8 cellular contexts compared by ENCODE assay signal in the genomic region with DNA sequence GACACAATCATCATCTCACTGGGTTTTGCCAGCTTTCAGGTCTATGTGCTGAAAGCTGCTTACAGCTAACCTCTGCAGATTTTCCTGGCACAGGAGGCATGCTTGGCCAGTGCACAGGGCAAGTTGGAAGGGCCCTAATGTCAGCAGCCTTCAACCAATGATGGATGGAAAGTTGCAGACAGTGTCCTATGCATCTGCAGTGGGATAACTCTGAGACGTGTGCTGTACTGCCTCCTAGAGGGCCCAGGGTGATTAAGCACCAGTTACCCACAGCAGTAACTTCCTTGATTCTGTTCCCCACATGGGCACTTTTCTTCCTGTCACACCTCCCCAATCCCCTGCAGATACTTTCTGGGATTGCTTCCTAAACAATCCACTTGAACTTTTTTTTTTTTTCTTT. TPM values are rescaled to one million over a fixed set of nuclear protein-coding genes. Genes with fewer than 3 reads are reported as not detected.
A peak's percentile ranks its signal among the peaks of the same experiment; 100 is the strongest.
DNase-seq lines count a peak whose midpoint lies in the region; ATAC-seq, FAIRE-seq and TF ChIP-seq lines count a peak whose summit lies in the region.

No MANE protein-coding gene starts in this region.

- CTCF ChIA-PET in activated CD4-positive, alpha-beta memory T cell treated with anti-CD3 and anti-CD28 coated beads, Interleukin-2, amount 10 ng/mL, durations not matched to agents 7 days and 5 days (lab: Charles Lee) = no interaction called here

- H3K4me3 ChIP-seq in right cardiac atrium (ENCODE audit: low read length) (no peak overlapping the region), heart left ventricle (no peak overlapping the region), mesendoderm (ENCODE audit: low read length) (no peak overlapping the region)

- H2BK15ac ChIP-seq in mesendoderm (replicated peaks; ENCODE audit: low read depth) = no peak overlapping the region

- no peak overlapping the region for H3K4ac ChIP-seq in mesendoderm (ENCODE audit: low read depth, low read length)

- no peaks in the 10 kb centered on the region for H3K27me3 ChIP-seq in right cardiac atrium (ENCODE audit: control insufficient read depth, insufficient read depth)
- H3K27me3 ChIP-seq in heart left ventricle = no peaks in the 10 kb centered on the region
- no peaks in the 10 kb centered on the region for H3K27me3 ChIP-seq in mesendoderm (ENCODE audit: insufficient read depth, low read length, poor library complexity)

- H4K8ac ChIP-seq in mesendoderm (ENCODE audit: low read depth, low read length) = no peak overlapping the region

- H3K4me1 Mint-ChIP-seq in activated CD4-positive, alpha-beta memory T cell treated with anti-CD3 and anti-CD28 coated beads, Interleukin-2, amount 10 ng/mL, durations not matched to agents 7 days and 5 days = no peaks in the 10 kb centered on the region

- H3K23ac ChIP-seq in mesendoderm (ENCODE audit: low read length) = no peak overlapping the region

- ATAC-seq in right cardiac atrium (peak; percentile 43 to 49), heart left ventricle (no peak), HG03469 (IDR thresholded peaks at IDR 0.05; ENCODE audit: unreplicated experiment) (peak; percentile 48)

- no peak overlapping the region for H2BK5ac ChIP-seq in mesendoderm (ENCODE audit: low read length)

- no peak overlapping the region for H3K4me3 Mint-ChIP-seq in activated CD4-positive, alpha-beta memory T cell treated with anti-CD3 and anti-CD28 coated beads, Interleukin-2, amount 10 ng/mL, durations not matched to agents 7 days and 5 days

- no peak overlapping the region for H2BK120ac ChIP-seq in mesendoderm (ENCODE audit: low read depth, low read length)

- H3K4me1 ChIP-seq in right cardiac atrium (ENCODE audit: control insufficient read depth, insufficient read depth, low read length) (no peaks in the 10 kb centered on the region), heart left ventricle (no peaks in the 10 kb centered on the region), mesendoderm (ENCODE audit: control insufficient read depth, low read depth, low read length) (no peaks in the 10 kb centered on the region)

- H3K9me3 Mint-ChIP-seq in activated CD4-positive, alpha-beta memory T cell treated with anti-CD3 and anti-CD28 coated beads, Interleukin-2, amount 10 ng/mL, durations not matched to agents 7 days and 5 days = no peaks in the 10 kb centered on the region

- H3K27ac ChIP-seq in right cardiac atrium (ENCODE audit: low read length) = no peak overlapping the region
- H3K27ac ChIP-seq in heart left ventricle = no peak overlapping the region
- no peak overlapping the region for H3K27ac ChIP-seq in mesendoderm (ENCODE audit: low read depth, low read length)

- no peak overlapping the region for H2AK5ac ChIP-seq in mesendoderm (ENCODE audit: low read length)

- H4K5ac ChIP-seq in mesendoderm (ENCODE audit: low read length) = no peak overlapping the region

- H3K36me3 Mint-ChIP-seq in activated CD4-positive, alpha-beta memory T cell treated with anti-CD3 and anti-CD28 coated beads, Interleukin-2, amount 10 ng/mL, durations not matched to agents 7 days and 5 days (ENCODE audit: low read depth) = no peaks in the 10 kb centered on the region

- peaks cover 2% of the 10 kb centered on the region for H3K27me3 Mint-ChIP-seq in activated CD4-positive, alpha-beta memory T cell treated with anti-CD3 and anti-CD28 coated beads, Interleukin-2, amount 10 ng/mL, durations not matched to agents 7 days and 5 days

- POLR2A ChIA-PET in activated CD4-positive, alpha-beta memory T cell treated with anti-CD3 and anti-CD28 coated beads, Interleukin-2, amount 10 ng/mL, durations not matched to agents 7 days and 5 days (lab: Charles Lee) = no interaction called here

- H3K36me3 ChIP-seq in heart left ventricle (no peaks in the 10 kb centered on the region), mesendoderm (ENCODE audit: control insufficient read depth, insufficient read depth, low read length) (peaks cover 7% of the 10 kb centered on the region)

- no peaks in the 10 kb centered on the region for H3K79me2 ChIP-seq in mesendoderm (ENCODE audit: control insufficient read depth, insufficient read depth, low read length)

- no peaks in the 10 kb centered on the region for H3K79me1 ChIP-seq in mesendoderm (ENCODE audit: low read length)

- TF ChIP-seq POLR2A in heart left ventricle (IDR thresholded peaks at IDR 0.05) = no peak

- H3K27ac Mint-ChIP-seq in activated CD4-positive, alpha-beta memory T cell treated with anti-CD3 and anti-CD28 coated beads, Interleukin-2, amount 10 ng/mL, durations not matched to agents 7 days and 5 days = no peak overlapping the region

- DNase-seq in right cardiac atrium (no peak), heart left ventricle (no peak), mesendoderm (peak; percentile 81), G401 (ENCODE audit: low spot score) (no peak), NCI-H2029 treated with DMSO at 0.1 percent for 48 hours (lab: John Stamatoyannopoulos, UW) (no peak), HTR-8/SVneo (ENCODE audit: insufficient read length, low spot score) (no peak)
- DNase-seq in activated CD4-positive, alpha-beta memory T cell treated with anti-CD3 and anti-CD28 coated beads, Interleukin-2, amount 10 ng/mL, durations not matched to agents 7 days and 5 days = peak; percentile 27

- no peak overlapping the region for H3K4me2 ChIP-seq in mesendoderm (ENCODE audit: low read length)

- intact Hi-C loops in right cardiac atrium (cut with DNase I) = no loop called here
- intact Hi-C loops in heart left ventricle (cut with DNase I) = no loop called here

- FAIRE-seq in HTR-8/SVneo (lab: Jason Lieb, UNC) = no peak

- TF ChIP-seq CTCF in heart left ventricle (IDR thresholded peaks at IDR 0.05) = peak in 5 of 12 donors; percentile 8 to 35 (median 22)

- in situ Hi-C loops in G401 (cut with HindIII; ENCODE audit: low sequenced_read_pairs) = no loop called here

- no peak overlapping the region for H3K56ac ChIP-seq in mesendoderm (ENCODE audit: low read length)

- H3K9ac ChIP-seq in mesendoderm (ENCODE audit: low read length) = no peak overlapping the region

- WGBS in right cardiac atrium = 6% methylated on average over 1 of the region's 1 CpG
- WGBS in heart left ventricle, 4 donors = 3 to 15% (median 6%) methylated on average over 1 of the region's 1 CpG
- WGBS in mesendoderm (ENCODE audit: extremely low coverage, insufficient coverage, low lambda C conversion rate) = no CpG with 5 or more reads among the region's 1 CpG

- H3K9me3 ChIP-seq in right cardiac atrium (ENCODE audit: control insufficient read depth, low read length) (no peaks in the 10 kb centered on the region), heart left ventricle (peaks cover 0 to 7% (median 0%) of the 10 kb centered on the region in 12 donors)

- H3K18ac ChIP-seq in mesendoderm (ENCODE audit: low read length) = no peak overlapping the region

RNA-seq across cellular contexts. Expression of a gene that starts 38.6 kb away (rescaled TPM):
- total RNA-seq in right cardiac atrium = not detected
- not detected for polyA plus RNA-seq in right cardiac atrium
- not detected for total RNA-seq in heart left ventricle
- not detected for polyA plus RNA-seq in heart left ventricle
- total RNA-seq in activated CD4-positive, alpha-beta memory T cell treated with anti-CD3 and anti-CD28 coated beads, Interleukin-2, amount 10 ng/mL, durations not matched to agents 7 days and 5 days = under 1 TPM in 1 of 2 experiments, not detected in 1; 0.25 TPM
- polyA plus RNA-seq in mesendoderm (2013, experiment 1 of 2) = 6.8 TPM
- 7.6 TPM for polyA plus RNA-seq in mesendoderm (2013, experiment 2 of 2)
- total RNA-seq in G401 (2014; rRNA removed; shearing (Covaris generic)) = not detected in 2 replicates

RNA-seq across cellular contexts. Expression of a gene that starts 50.2 kb away (rescaled TPM):
- 10 to 100 TPM in 3 of 4 donors, 1 to 10 TPM in 1; 9.7 to 12.0 (median 10.8) TPM for total RNA-seq in right cardiac atrium
- 10.9 TPM for polyA plus RNA-seq in right cardiac atrium
- total RNA-seq in heart left ventricle = 10 to 100 TPM in 6 of 9 donors, 1 to 10 TPM in 3; 8.6 to 22.0 (median 11.8) TPM
- 1 to 10 TPM; 7.7 to 8.9 TPM for polyA plus RNA-seq in heart left ventricle
- total RNA-seq in activated CD4-positive, alpha-beta memory T cell treated with anti-CD3 and anti-CD28 coated beads, Interleukin-2, amount 10 ng/mL, durations not matched to agents 7 days and 5 days = 10 to 100 TPM; 53.9 to 56.7 TPM
- polyA plus RNA-seq in mesendoderm (2013, experiment 1 of 2) = 38.1 TPM
- polyA plus RNA-seq in mesendoderm (2013, experiment 2 of 2) = 38.2 TPM
- 20.9 and 34.5 TPM in 2 replicates for total RNA-seq in G401 (2014; rRNA removed; shearing (Covaris generic))

RNA-seq across cellular contexts. Expression of a gene that starts 50.5 kb away (rescaled TPM):
- total RNA-seq in right cardiac atrium (10 to 100 TPM; 46.7 to 53.9 (median 49.9) TPM), heart left ventricle (10 to 100 TPM; 36.6 to 75.0 (median 45.9) TPM)
- polyA plus RNA-seq in right cardiac atrium (47.8 TPM), heart left ventricle (10 to 100 TPM; 32.8 to 43.4 TPM)
- total RNA-seq in activated CD4-positive, alpha-beta memory T cell treated with anti-CD3 and anti-CD28 coated beads, Interleukin-2, amount 10 ng/mL, durations not matched to agents 7 days and 5 days = 100 to 1,000 TPM; 236 to 250 TPM
- 218 TPM for polyA plus RNA-seq in mesendoderm (2013, experiment 1 of 2)
- 220 TPM for polyA plus RNA-seq in mesendoderm (2013, experiment 2 of 2)
- total RNA-seq in G401 (2014; rRNA removed; shearing (Covaris generic)) = 150 and 169 TPM in 2 replicates

Comparison
In these comparisons a context has a peak if more than half of its experiments do, and no peak if none do; other contexts are left out.
1. ATAC-seq: peak in right cardiac atrium (2 of 2) and HG03469 (single experiment); none in heart left ventricle (0 of 4).
2. DNase-seq: peak in activated CD4-positive, alpha-beta memory T cell treated with anti-CD3 and anti-CD28 coated beads, Interleukin-2, amount 10 ng/mL, durations not matched to agents 7 days and 5 days (single experiment) and mesendoderm (single experiment); none in right cardiac atrium (0 of 3), heart left ventricle (0 of 5), G401 (single experiment), NCI-H2029 treated with DMSO at 0.1 percent for 48 hours (single experiment) and HTR-8/SVneo (single experiment).